24 cellular contexts compared by ENCODE assay signal in genomic region chrY:7433817-7434532, GRCh38.
DNase-seq lines count a peak whose midpoint lies in the region; ATAC-seq and TF ChIP-seq lines count a peak whose summit lies in the region.
"Had no signal": no experiment of that assay in that cellular context is flagged by ENCODE, and none has a peak within 500 bp of the region (broad histone marks: within the 10 kb centered on the region; RNA-seq: fewer than 3 reads in every experiment).

No MANE protein-coding gene starts in this region.

- no peaks in the 10 kb centered on the region for H3K27me3 ChIP-seq in AG04450 (ENCODE audit: control insufficient read depth, insufficient read depth, low read length)
- H3K27me3 ChIP-seq: tibial nerve had no signal

- peak overlapping the region; percentile 88 for H3K27ac ChIP-seq in AG04450 (ENCODE audit: low read depth, low read length)
- H3K27ac ChIP-seq: A549, tibial nerve had no signal

- no peak overlapping the region for H3K27ac Mint-ChIP-seq in natural killer cell treated with Interleukin-12 subunit alpha and Interleukin-12 subunit beta and Interleukin-15 and Interleukin-18, amount 100 ng/mL, for 72 hours
- H3K27ac Mint-ChIP-seq: activated naive CD4-positive, alpha-beta T cell treated with anti-CD3 and anti-CD28 coated beads for 36 hours; activated T-cell treated with anti-CD3 and anti-CD28 coated beads, Interleukin-2, amount 50 U/mL, for 24 hours; stimulated activated naive CD8-positive, alpha-beta T cell treated with anti-CD3 and anti-CD28 coated beads, Interleukin-15, Interleukin-2, amounts not matched to agents 100 ng/mL and 50 ng/mL, for 24 hours had no signal

- H3K9me3 Mint-ChIP-seq in natural killer cell treated with Interleukin-12 subunit alpha and Interleukin-12 subunit beta and Interleukin-15 and Interleukin-18, amount 100 ng/mL, for 72 hours = no peaks in the 10 kb centered on the region
- H3K9me3 Mint-ChIP-seq: activated T-cell treated with anti-CD3 and anti-CD28 coated beads, Interleukin-2, amount 50 U/mL, for 24 hours had no signal

- no peak for TF ChIP-seq CTCF in AG04450 (IDR thresholded peaks at IDR 0.05; ENCODE audit: low read depth, low read length)
- no peak for TF ChIP-seq CTCF in cardiac fibroblast (IDR thresholded peaks at IDR 0.05; ENCODE audit: low read depth, low read length)

- H3K36me3 Mint-ChIP-seq in natural killer cell treated with Interleukin-12 subunit alpha and Interleukin-12 subunit beta and Interleukin-15 and Interleukin-18, amount 100 ng/mL, for 72 hours = peaks cover 11% of the 10 kb centered on the region

- ATAC-seq in natural killer cell treated with Interleukin-12 subunit alpha and Interleukin-12 subunit beta and Interleukin-15 and Interleukin-18, amount 100 ng/mL, for 72 hours = no peak
- ATAC-seq: A549, HCT116, left cardiac atrium had no signal

- 0 out of 2 replicates have a peak overlapping the region, but pooled peaks have one; percentile 1 for H3K4me3 ChIP-seq in AG04450 (ENCODE audit: low read depth, low read length)
- no peak overlapping the region for H3K4me3 ChIP-seq in cardiac fibroblast (replicated peaks in 1 of 2; ENCODE audit: low read depth in 2 of 2, low read length in 2 of 2)
- H3K4me3 ChIP-seq: A549, tibial nerve had no signal

- POLR2A ChIA-PET in AG04450 (lab: Yijun Ruan, JAX) = interaction anchor here (0.7 to 1.2 kb wide), 2 partner anchors 31 to 63 kb away, joined by 3 to 5 read pairs; no protein-coding TSS in a partner anchor

- H3K9me3 ChIP-seq in AG04450 (ENCODE audit: control insufficient read depth, insufficient read depth, low read length) = no peaks in the 10 kb centered on the region
- H3K9me3 ChIP-seq: A549, tibial nerve had no signal

- no peak overlapping the region for H3K4me3 Mint-ChIP-seq in natural killer cell treated with Interleukin-12 subunit alpha and Interleukin-12 subunit beta and Interleukin-15 and Interleukin-18, amount 100 ng/mL, for 72 hours
- H3K4me3 Mint-ChIP-seq: activated naive CD4-positive, alpha-beta T cell treated with anti-CD3 and anti-CD28 coated beads for 36 hours; activated T-cell treated with anti-CD3 and anti-CD28 coated beads, Interleukin-2, amount 50 U/mL, for 24 hours; stimulated activated naive CD8-positive, alpha-beta T cell treated with anti-CD3 and anti-CD28 coated beads, Interleukin-15, Interleukin-2, amounts not matched to agents 100 ng/mL and 50 ng/mL, for 24 hours had no signal

- H3K4me1 Mint-ChIP-seq in natural killer cell treated with Interleukin-12 subunit alpha and Interleukin-12 subunit beta and Interleukin-15 and Interleukin-18, amount 100 ng/mL, for 72 hours (ENCODE audit: low read depth in 2 of 2) = no peaks in the 10 kb centered on the region

- peak; percentile 75 for DNase-seq in AG04450 (ENCODE audit: low read depth, low spot score)
- DNase-seq in HS-5 (ENCODE audit: low read depth) = peak; percentile 85
- peak; percentile 90 to 96 for DNase-seq in cardiac fibroblast (ENCODE audit: low read depth in 2 of 2)
- DNase-seq in glomerular visceral epithelial cell (ENCODE audit: extremely low spot score) = peak; percentile 57
- no peak for DNase-seq in natural killer cell treated with Interleukin-12 subunit alpha and Interleukin-12 subunit beta and Interleukin-15 and Interleukin-18, amount 100 ng/mL, for 72 hours (ENCODE audit: low spot score)
- DNase-seq in NCI-H526 treated with DMSO at 0.1 percent for 48 hours (lab: John Stamatoyannopoulos, UW) = no peak
- no peak for DNase-seq in D341Med (ENCODE audit: low spot score)
- DNase-seq in AG08395 (ENCODE audit: low spot score) = no peak
- DNase-seq: activated CD4-positive, alpha-beta T cell treated with anti-CD3 and anti-CD28 coated beads for 1 hour; activated CD8-positive, alpha-beta memory T cell treated with anti-CD3 and anti-CD28 coated beads for 24 hours; activated naive CD4-positive, alpha-beta T cell treated with anti-CD3 and anti-CD28 coated beads for 36 hours; activated T-cell treated with anti-CD3 and anti-CD28 coated beads, Interleukin-2, amount 50 U/mL, for 24 hours; amygdala; GDM1; left cardiac atrium; NCI-H187 treated with DMSO at 0.1 percent for 48 hours; NCI-H82; nucleus accumbens; retina; SHP77 had no signal

- no peaks in the 10 kb centered on the region for H3K27me3 Mint-ChIP-seq in natural killer cell treated with Interleukin-12 subunit alpha and Interleukin-12 subunit beta and Interleukin-15 and Interleukin-18, amount 100 ng/mL, for 72 hours
- H3K27me3 Mint-ChIP-seq: activated T-cell treated with anti-CD3 and anti-CD28 coated beads, Interleukin-2, amount 50 U/mL, for 24 hours; stimulated activated naive CD8-positive, alpha-beta T cell treated with anti-CD3 and anti-CD28 coated beads, Interleukin-15, Interleukin-2, amounts not matched to agents 100 ng/mL and 50 ng/mL, for 24 hours had no signal

- CTCF ChIA-PET in AG04450 (lab: Charles Lee) = no interaction called here

Comparison
In these comparisons a context has a peak if more than half of its experiments do, and no peak if none do; other contexts are left out.
1. DNase-seq: peak in AG04450 (single experiment), HS-5 (single experiment), cardiac fibroblast (2 of 2) and glomerular visceral epithelial cell (single experiment); none in natural killer cell treated with Interleukin-12 subunit alpha and Interleukin-12 subunit beta and Interleukin-15 and Interleukin-18, amount 100 ng/mL, for 72 hours (single experiment), NCI-H526 treated with DMSO at 0.1 percent for 48 hours (single experiment), D341Med (single experiment) and AG08395 (single experiment).